In the genomic region with DNA sequence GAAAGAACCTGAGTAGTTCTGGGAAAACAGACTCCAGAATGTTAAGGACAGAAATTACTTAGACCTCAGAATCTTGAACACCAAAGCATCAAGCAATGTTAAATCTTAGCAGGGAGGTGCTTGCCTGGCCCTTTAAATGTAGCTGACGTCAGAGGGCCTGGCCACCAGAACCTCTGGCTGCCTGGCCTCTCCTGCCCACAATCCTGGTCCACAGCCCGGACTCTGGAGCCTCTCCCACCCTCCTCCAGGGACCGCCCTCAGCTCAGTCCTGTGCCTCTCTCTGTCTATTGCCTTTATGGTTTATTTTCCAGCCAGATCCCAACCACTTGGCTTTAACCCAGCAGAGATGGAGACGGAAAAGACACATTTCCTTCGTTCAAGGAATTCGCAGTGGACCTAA, we compare ENCODE assay signal across 1 cellular context.
A peak's percentile ranks its signal among the peaks of the same experiment; 100 is the strongest.
TF ChIP-seq lines count a peak whose summit lies in the region.

No MANE protein-coding gene starts in this region.

TF ChIP-seq in K562, 482 proteins besides CTCF, POLR2A, EP300 and RAD21 (continued from another document):
- TF ChIP-seq, protein P1, sequence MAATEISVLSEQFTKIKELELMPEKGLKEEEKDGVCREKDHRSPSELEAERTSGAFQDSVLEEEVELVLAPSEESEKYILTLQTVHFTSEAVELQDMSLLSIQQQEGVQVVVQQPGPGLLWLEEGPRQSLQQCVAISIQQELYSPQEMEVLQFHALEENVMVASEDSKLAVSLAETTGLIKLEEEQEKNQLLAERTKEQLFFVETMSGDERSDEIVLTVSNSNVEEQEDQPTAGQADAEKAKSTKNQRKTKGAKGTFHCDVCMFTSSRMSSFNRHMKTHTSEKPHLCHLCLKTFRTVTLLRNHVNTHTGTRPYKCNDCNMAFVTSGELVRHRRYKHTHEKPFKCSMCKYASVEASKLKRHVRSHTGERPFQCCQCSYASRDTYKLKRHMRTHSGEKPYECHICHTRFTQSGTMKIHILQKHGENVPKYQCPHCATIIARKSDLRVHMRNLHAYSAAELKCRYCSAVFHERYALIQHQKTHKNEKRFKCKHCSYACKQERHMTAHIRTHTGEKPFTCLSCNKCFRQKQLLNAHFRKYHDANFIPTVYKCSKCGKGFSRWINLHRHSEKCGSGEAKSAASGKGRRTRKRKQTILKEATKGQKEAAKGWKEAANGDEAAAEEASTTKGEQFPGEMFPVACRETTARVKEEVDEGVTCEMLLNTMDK (IDR thresholded peaks at IDR 0.05; ENCODE audit: borderline replicate concordance, insufficient read depth, low read depth, low read length, poor library complexity, severe bottlenecking), result no peak
- TF ChIP-seq CREM (IDR thresholded peaks at IDR 0.05; ENCODE audit: low read depth) (0 out of 2 replicates have a peak, but pooled peaks have one; percentile 32), ATF1 (CRISPR knock-in tag; IDR thresholded peaks at IDR 0.05) (no peak), ATF1 (tag; IDR thresholded peaks at IDR 0.05) (0 out of 2 replicates have a peak, but pooled peaks have one; percentile 12)
- TF ChIP-seq, protein P2, sequence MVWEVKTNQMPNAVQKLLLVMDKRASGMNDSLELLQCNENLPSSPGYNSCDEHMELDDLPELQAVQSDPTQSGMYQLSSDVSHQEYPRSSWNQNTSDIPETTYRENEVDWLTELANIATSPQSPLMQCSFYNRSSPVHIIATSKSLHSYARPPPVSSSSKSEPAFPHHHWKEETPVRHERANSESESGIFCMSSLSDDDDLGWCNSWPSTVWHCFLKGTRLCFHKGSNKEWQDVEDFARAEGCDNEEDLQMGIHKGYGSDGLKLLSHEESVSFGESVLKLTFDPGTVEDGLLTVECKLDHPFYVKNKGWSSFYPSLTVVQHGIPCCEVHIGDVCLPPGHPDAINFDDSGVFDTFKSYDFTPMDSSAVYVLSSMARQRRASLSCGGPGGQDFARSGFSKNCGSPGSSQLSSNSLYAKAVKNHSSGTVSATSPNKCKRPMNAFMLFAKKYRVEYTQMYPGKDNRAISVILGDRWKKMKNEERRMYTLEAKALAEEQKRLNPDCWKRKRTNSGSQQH (CRISPR knock-in tag; IDR thresholded peaks at IDR 0.05), result no peak
